8 cellular contexts compared by ENCODE assay signal in genomic region chr13:21175656-21176194, GRCh38. TPM values are rescaled to one million over a fixed set of nuclear protein-coding genes. Genes with fewer than 3 reads are reported as not detected.
DNase-seq lines count a peak whose midpoint lies in the region; ATAC-seq and TF ChIP-seq lines count a peak whose summit lies in the region.

No MANE protein-coding gene starts in this region.

- H3K27ac Mint-ChIP-seq in progenitor cell of endocrine pancreas: peak overlapping the region; percentile 99

- no peaks in the 10 kb centered on the region for H3K27me3 Mint-ChIP-seq in progenitor cell of endocrine pancreas

- H3K4me3 ChIP-seq in PC-3 (ENCODE audit: low read length) (peak overlapping the region; percentile 92), esophagus (ENCODE audit: low read depth in 1 of 2, low read length in 2 of 2) (peak overlapping the region; percentile 69 to 99)

- no peaks in the 10 kb centered on the region for H3F3A ChIP-seq in PC-3 (ENCODE audit: low read length, unreplicated experiment)

- H3K9ac ChIP-seq in PC-3 (ENCODE audit: low read length): peak overlapping the region; percentile 99

- H3K27ac ChIP-seq in PC-3 (ENCODE audit: low read length) (peak overlapping the region; percentile 81), esophagus (ENCODE audit: low read depth in 2 of 2, low read length in 1 of 2) (peak overlapping the region; percentile 98 to 100)

- no peaks in the 10 kb centered on the region for H4K20me1 ChIP-seq in PC-3 (ENCODE audit: low read length)

- H3K79me2 ChIP-seq in PC-3 (ENCODE audit: low read length): peaks cover 70% of the 10 kb centered on the region

- H2AFZ ChIP-seq in PC-3 (ENCODE audit: low read length): peak overlapping the region; percentile 82

- POLR2A ChIA-PET in PC-3 (lab: Charles Lee; ENCODE audit: unreplicated experiment): interaction anchor here (0.7 to 0.9 kb wide), 2 partner anchors 118 to 290 kb away, joined by 3 read pairs; no protein-coding TSS in a partner anchor

- H3K36me3 ChIP-seq in PC-3 (ENCODE audit: low read depth, low read length): peaks cover 14% of the 10 kb centered on the region
- no peaks in the 10 kb centered on the region for H3K36me3 ChIP-seq in esophagus (ENCODE audit: control insufficient read depth in 2 of 2, insufficient read depth in 2 of 2, low read length in 1 of 2)

- TF ChIP-seq CTCF in PC-3 (conservative IDR thresholded peaks at IDR 0.05; ENCODE audit: low read depth, low read length): no peak
- no peak for TF ChIP-seq CTCF in progenitor cell of endocrine pancreas (IDR thresholded peaks at IDR 0.05; ENCODE audit: unreplicated experiment)

- H3K9me3 Mint-ChIP-seq in progenitor cell of endocrine pancreas (ENCODE audit: low read depth): no peaks in the 10 kb centered on the region

- peaks cover 3% of the 10 kb centered on the region for H3K36me3 Mint-ChIP-seq in progenitor cell of endocrine pancreas (ENCODE audit: insufficient read depth)

- H3K9me3 ChIP-seq in PC-3 (ENCODE audit: low read length) (no peaks in the 10 kb centered on the region), esophagus (ENCODE audit: control insufficient read depth in 2 of 2, insufficient read depth in 1 of 2, low read depth in 1 of 2, low read length in 1 of 2) (no peaks in the 10 kb centered on the region)

- peak overlapping the region; percentile 98 for H3K4me3 Mint-ChIP-seq in progenitor cell of endocrine pancreas (ENCODE audit: low read depth)

- no peak for ATAC-seq in PC-3

- H3K9me2 ChIP-seq in PC-3 (replicated peaks; ENCODE audit: low read length): no peaks in the 10 kb centered on the region

- H3K4me1 Mint-ChIP-seq in progenitor cell of endocrine pancreas (ENCODE audit: low read depth): peaks cover 11% of the 10 kb centered on the region

- 2 to 3% methylated on average over 11 of the region's 11 CpGs for whole genome bisulfite sequencing in esophagus, 2 donors

- H3K27me3 ChIP-seq in PC-3 (ENCODE audit: low read length): no peaks in the 10 kb centered on the region
- H3K27me3 ChIP-seq in esophagus (ENCODE audit: control insufficient read depth in 1 of 2, insufficient read depth in 2 of 2, low read length in 2 of 2): no peaks in the 10 kb centered on the region

- TSS peak; percentile 44 for BruUV-seq in PC-3 (replicated peaks; lab: Mats Ljungman, UMichigan)

- DNase-seq in NCI-H446 treated with DMSO at 0.1 percent for 48 hours (lab: John Stamatoyannopoulos, UW) (peak; percentile 34), NCI-H446 (lab: John Stamatoyannopoulos, UW) (no peak), PC-3 (no peak), progenitor cell of endocrine pancreas (ENCODE audit: low spot score, unreplicated experiment) (no peak), NCI-H2107 (lab: John Stamatoyannopoulos, UW) (no peak), 8988T (no peak), NCI-H345 (lab: John Stamatoyannopoulos, UW) (no peak)

- intact Hi-C loops in PC-3 (cut with micrococcal nuclease): loop anchor here (1.0 kb wide), 1 partner anchor 160 kb away; no protein-coding TSS in a partner anchor

- CTCF ChIA-PET in PC-3 (lab: Charles Lee): no interaction called here

- peak overlapping the region; percentile 100 for H3K4me2 ChIP-seq in PC-3 (ENCODE audit: low read length)

- H3K4me1 ChIP-seq in PC-3 (ENCODE audit: insufficient read depth, low read length): peaks cover 17% of the 10 kb centered on the region; the same call in 1 of the 2 replicates
- peaks cover 0 to 2% of the 10 kb centered on the region in 2 donors for H3K4me1 ChIP-seq in esophagus (ENCODE audit: control insufficient read depth in 2 of 2, insufficient read depth in 2 of 2, low read length in 1 of 2)

RNA-seq across cellular contexts. Expression of gene SKA3, which starts 0.6 kb away (rescaled TPM):
- 29.0 and 32.4 TPM in 2 replicates for total RNA-seq in PC-3 (2014; rRNA removed)
- polyA plus RNA-seq in esophagus: 1 to 10 TPM; 3.4 to 4.1 TPM
- total RNA-seq in progenitor cell of endocrine pancreas: 14.3 and 16.2 TPM in 2 replicates

RNA-seq across cellular contexts. Expression of gene MRPL57, which starts 0.7 kb away (rescaled TPM):
- total RNA-seq in PC-3 (2014; rRNA removed) (56.4 and 92.3 TPM in 2 replicates), progenitor cell of endocrine pancreas (22.0 and 22.8 TPM in 2 replicates)
- 10 to 100 TPM; 22.7 to 25.0 TPM for polyA plus RNA-seq in esophagus

RNA-seq across cellular contexts. Expression of gene SAP18, which starts 35.8 kb away (rescaled TPM):
- total RNA-seq in PC-3 (2014; rRNA removed) (54.8 and 83.8 TPM in 2 replicates), progenitor cell of endocrine pancreas (188 and 192 TPM in 2 replicates)
- polyA plus RNA-seq in esophagus: 100 to 1,000 TPM in 1 of 2 donors, 10 to 100 TPM in 1; 54.8 to 117 TPM
